In the genomic region with DNA sequence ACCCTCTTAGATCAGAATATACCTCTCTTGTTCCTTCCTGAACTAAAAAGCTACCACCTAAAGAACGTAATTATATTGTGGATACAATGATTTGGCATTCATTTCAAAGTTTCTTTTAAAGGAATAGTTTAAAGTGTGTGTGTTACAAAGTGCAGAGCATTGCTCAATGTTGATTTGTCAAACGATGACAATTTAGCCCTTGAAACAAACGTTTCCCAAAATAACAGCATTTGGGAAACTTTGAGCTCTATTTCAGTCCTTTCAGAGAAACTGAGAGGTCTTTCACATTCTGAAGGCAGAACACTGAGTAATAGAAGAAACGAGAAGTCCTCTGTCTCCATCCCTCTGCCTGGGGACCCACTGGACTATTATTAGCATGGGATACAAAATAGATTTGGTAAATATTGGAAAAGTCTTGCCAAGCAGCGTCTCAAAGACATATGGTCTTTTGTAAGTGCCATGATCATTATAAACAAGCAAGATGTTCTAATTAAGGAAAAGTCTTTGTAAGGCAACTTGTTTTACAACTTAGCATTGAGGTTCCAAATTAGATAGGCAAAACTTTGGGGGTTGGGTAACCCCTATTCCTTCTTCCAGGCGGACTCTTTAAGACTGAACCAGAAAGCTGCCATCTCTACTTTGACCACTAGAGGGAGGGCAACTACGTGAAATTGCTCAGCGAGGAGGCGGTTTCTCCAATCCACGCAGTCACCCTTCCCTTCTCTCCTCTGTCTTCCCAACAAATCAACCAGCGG, we compare ENCODE assay signal across 8 cellular contexts.
DNase-seq lines count a peak whose midpoint lies in the region; ATAC-seq and TF ChIP-seq lines count a peak whose summit lies in the region.

No MANE protein-coding gene starts in this region.

- no peak overlapping the region for H3K27ac ChIP-seq in colonic mucosa
- no peak overlapping the region for H3K27ac ChIP-seq in left lung

- H3K27ac Mint-ChIP-seq in T-helper 17 cell = no peak overlapping the region

- peak overlapping the region; percentile 19 for H3K4me3 Mint-ChIP-seq in T-helper 17 cell

- DNase-seq in AG04449 (ENCODE audit: low read depth, low spot score) = peak; percentile 16
- peak; percentile 75 for DNase-seq in NCI-H1436 (lab: John Stamatoyannopoulos, UW)
- peak in 1 of 3 donors; percentile 14 for DNase-seq in T-helper 17 cell
- DNase-seq in colonic mucosa = peak; percentile 73
- no peak for DNase-seq in left lung
- peak; percentile 2 to 31 (median 14) for DNase-seq in stimulated activated CD4-positive, alpha-beta T cell treated with anti-CD3 and anti-CD28 coated beads, TNF-alpha, amount 100 ng/mL, for 24 hours (ENCODE audit: low read depth in 3 of 3)

- POLR2A ChIA-PET in AG04449 (lab: Yijun Ruan, JAX) = no interaction called here

- H3K4me1 Mint-ChIP-seq in T-helper 17 cell = peaks cover 3% of the 10 kb centered on the region

- TF ChIP-seq CTCF in AG04449 (IDR thresholded peaks at IDR 0.05; ENCODE audit: insufficient read depth, low read length, missing control alignments) (peak; percentile 91), GM12875 (IDR thresholded peaks at IDR 0.05; ENCODE audit: borderline replicate concordance, insufficient read depth, low read depth, low read length) (peak; percentile 88), colonic mucosa (IDR thresholded peaks at IDR 0.05) (peak; percentile 88), left lung (IDR thresholded peaks at IDR 0.05) (peak; percentile 85 to 95)

- no peak overlapping the region for H3K9ac ChIP-seq in colonic mucosa (ENCODE audit: low read depth in 2 of 2, low read length in 2 of 2)

- H3K4me3 ChIP-seq in AG04449 (ENCODE audit: low read depth, low read length) = no peak overlapping the region
- H3K4me3 ChIP-seq in GM12875 (ENCODE audit: low read depth, low read length) = no peak overlapping the region
- no peak overlapping the region for H3K4me3 ChIP-seq in colonic mucosa
- no peak overlapping the region for H3K4me3 ChIP-seq in left lung

- ATAC-seq in HG02798 (IDR thresholded peaks at IDR 0.05; ENCODE audit: poor library complexity, unreplicated experiment) (peak; percentile 88), T-helper 17 cell (peak; percentile 53), left lung (peak; percentile 97)

- peaks cover 29% of the 10 kb centered on the region for H3K27me3 Mint-ChIP-seq in T-helper 17 cell

- H3K27me3 ChIP-seq in colonic mucosa (no peaks in the 10 kb centered on the region), left lung (no peaks in the 10 kb centered on the region)

- intact Hi-C loops in colonic mucosa (cut with DNase I) = loop anchor here (10.0 kb wide), 2 partner anchors 1259 to 1459 kb away; no protein-coding TSS in a partner anchor
- intact Hi-C loops in left lung (cut with DNase I) = no loop called here

- H3K9me3 ChIP-seq in T-helper 17 cell (ENCODE audit: control insufficient read depth, low read length, poor library complexity, severe bottlenecking) (no peaks in the 10 kb centered on the region), colonic mucosa (no peaks in the 10 kb centered on the region), left lung (no peaks in the 10 kb centered on the region)

- CTCF ChIA-PET in AG04449 (lab: Yijun Ruan, JAX) = interaction anchor here (0.6 to 3.3 kb wide), 18 partner anchors 11 to 1531 kb away, joined by 3 to 16 read pairs (median 4); no protein-coding TSS in a partner anchor

- H3K4me1 ChIP-seq in colonic mucosa (no peaks in the 10 kb centered on the region), left lung (no peaks in the 10 kb centered on the region)

- H3K36me3 ChIP-seq in colonic mucosa = no peaks in the 10 kb centered on the region
- H3K36me3 ChIP-seq in left lung = no peaks in the 10 kb centered on the region

- no peaks in the 10 kb centered on the region for H3K36me3 Mint-ChIP-seq in T-helper 17 cell (ENCODE audit: low read depth)

Comparison
In these comparisons a context has a peak if more than half of its experiments do, and no peak if none do; other contexts are left out.
1. DNase-seq: peak in AG04449 (single experiment), NCI-H1436 (single experiment), colonic mucosa (single experiment) and stimulated activated CD4-positive, alpha-beta T cell treated with anti-CD3 and anti-CD28 coated beads, TNF-alpha, amount 100 ng/mL, for 24 hours (3 of 3); none in left lung (0 of 2).
2. Peak in every context shown above with its lines, with median percentiles within 50 percentile points of each other: CTCF ChIP-seq and ATAC-seq.